Comparison of ENCODE assay signal across 25 cellular contexts in genomic region chr3:108562565-108562964, GRCh38.
"Had no signal": no experiment of that assay in that cellular context is flagged by ENCODE, and none has a peak within 500 bp of the region (broad histone marks: within the 10 kb centered on the region; RNA-seq: fewer than 3 reads in every experiment).

No MANE protein-coding gene starts in this region.

- H3K36me3 ChIP-seq: colonic mucosa, gastrocnemius medialis had no signal

- H3K9me3 ChIP-seq: colonic mucosa, esophagus muscularis mucosa, esophagus squamous epithelium, gastrocnemius medialis, gastroesophageal sphincter, heart left ventricle, heart right ventricle had no signal

- DNase-seq: colonic mucosa; cortex of kidney; dorsolateral prefrontal cortex; effector CD4-positive, alpha-beta T cell; effector memory CD4-positive, alpha-beta T cell; effector memory CD8-positive, alpha-beta T cell; endodermal cell; erythroblast; esophagus squamous epithelium; foreskin fibroblast; foreskin keratinocyte; foreskin melanocyte; gastrocnemius medialis; glutamatergic neuron; head of caudate nucleus; heart left ventricle; heart right ventricle had no signal

- FAIRE-seq: colon, endometrium, frontal cortex had no signal

- ATAC-seq: effector memory CD8-positive, alpha-beta T cell; esophagus mucosa; foreskin keratinocyte; gastrocnemius medialis; gastroesophageal sphincter; heart left ventricle; heart right ventricle had no signal

- H3K27ac ChIP-seq: colonic mucosa, coronary artery, dorsolateral prefrontal cortex, epithelial cell of prostate, esophagus muscularis mucosa, esophagus squamous epithelium, foreskin keratinocyte, gastrocnemius medialis, gastroesophageal sphincter, heart left ventricle, heart right ventricle had no signal

- H3K27me3 ChIP-seq: colonic mucosa, dorsolateral prefrontal cortex, esophagus muscularis mucosa, esophagus squamous epithelium, foreskin keratinocyte, gastrocnemius medialis, gastroesophageal sphincter, heart left ventricle, heart right ventricle had no signal

- H3K4me3 ChIP-seq: colonic mucosa, coronary artery, dorsolateral prefrontal cortex, esophagus muscularis mucosa, esophagus squamous epithelium, gastrocnemius medialis, gastroesophageal sphincter, heart left ventricle, heart right ventricle had no signal

- H3K4me1 ChIP-seq: colonic mucosa, esophagus muscularis mucosa, esophagus squamous epithelium, foreskin keratinocyte, gastrocnemius medialis, gastroesophageal sphincter, heart left ventricle, heart right ventricle had no signal
